8 cellular contexts compared by ENCODE assay signal in the genomic region with DNA sequence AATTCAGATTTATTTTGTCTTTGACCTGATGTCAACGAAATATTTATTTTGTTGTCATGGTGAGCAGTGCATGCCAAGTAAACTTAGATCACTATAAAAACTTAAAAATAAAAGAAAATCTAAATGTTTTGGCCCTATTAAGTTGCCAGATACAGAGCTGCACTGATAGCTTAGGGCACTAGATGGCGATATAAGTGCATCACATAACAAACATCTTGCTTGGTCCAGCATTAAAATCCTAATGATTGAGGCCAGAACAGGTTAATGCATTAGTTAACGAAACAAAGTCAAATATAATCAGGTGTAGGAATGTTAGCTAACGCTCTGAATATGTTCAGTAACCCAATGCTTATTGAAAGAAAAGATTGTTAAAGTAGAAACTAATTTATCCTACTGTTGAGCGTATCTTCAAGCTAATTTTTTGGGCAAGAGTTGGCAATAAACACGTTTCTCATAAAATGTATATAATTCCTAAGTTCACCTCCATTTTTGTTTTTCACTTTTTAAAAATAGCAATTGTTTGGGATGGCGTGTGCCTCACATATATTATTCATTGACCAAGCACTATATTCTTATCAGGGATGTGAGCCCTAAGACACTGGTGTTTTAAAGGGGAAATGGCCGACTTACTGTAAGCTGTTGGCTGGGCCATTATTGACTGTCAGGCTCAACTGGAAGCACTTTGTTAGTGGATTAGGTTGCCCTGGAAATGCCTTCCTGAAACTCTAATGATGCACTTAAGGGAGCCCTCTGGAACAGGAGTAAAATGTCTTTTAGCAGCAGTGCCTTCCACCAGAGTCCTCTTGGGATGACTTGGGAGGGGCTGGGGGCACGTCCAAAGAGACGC. TPM values are rescaled to one million over a fixed set of nuclear protein-coding genes. Genes with fewer than 3 reads are reported as not detected.
DNase-seq lines count a peak whose midpoint lies in the region; ATAC-seq, FAIRE-seq and TF ChIP-seq lines count a peak whose summit lies in the region.

No MANE protein-coding gene starts in this region.

- H3K27ac Mint-ChIP-seq in MCF 10A (ENCODE audit: low read depth, unreplicated experiment), result no peak overlapping the region

- TF ChIP-seq EP300 in stomach (IDR thresholded peaks at IDR 0.05), result no peak

- no peak for TF ChIP-seq POLR2A in stomach (IDR thresholded peaks at IDR 0.05)

- peaks cover 15% of the 10 kb centered on the region for H3K4me1 Mint-ChIP-seq in MCF 10A (ENCODE audit: insufficient read depth, unreplicated experiment)

- no peaks in the 10 kb centered on the region for H3K9me3 ChIP-seq in PC-9 (ENCODE audit: insufficient read depth, low read depth)
- H3K9me3 ChIP-seq in stomach, result no peaks in the 10 kb centered on the region

- no peak overlapping the region for H3K4me2 ChIP-seq in PC-9

- peak; percentile 98 for FAIRE-seq in islet of Langerhans (lab: Jason Lieb, UNC)

- H3K27ac ChIP-seq in PC-9 (no peak overlapping the region), stomach (no peak overlapping the region)

- H3K27me3 Mint-ChIP-seq in MCF 10A (ENCODE audit: insufficient read depth, unreplicated experiment), result peaks cover 46% of the 10 kb centered on the region

- CTCF ChIA-PET in PC-9 (lab: Charles Lee), result interaction anchor here (0.5 to 1.2 kb wide), 5 partner anchors 33 to 1844 kb away, joined by 3 to 5 read pairs (median 3); a partner anchor contains a TSS
- CTCF ChIA-PET in MCF 10A (lab: Yijun Ruan, JAX), result interaction anchor here (0.6 to 7.1 kb wide), 81 partner anchors 8 to 1927 kb away, joined by 3 to 92 read pairs (median 4); no protein-coding TSS in a partner anchor

- BruUV-seq in PC-9 (replicated peaks; lab: Mats Ljungman, UMichigan) (no TSS peak), MCF 10A (replicated peaks; lab: Mats Ljungman, UMichigan) (no TSS peak)

- no peak overlapping the region for H2AFZ ChIP-seq in PC-9

- TF ChIP-seq CTCF in PC-9 (conservative IDR thresholded peaks at IDR 0.05) (peak; percentile 93), MCF 10A (IDR thresholded peaks at IDR 0.05; ENCODE audit: unreplicated experiment) (peak; percentile 92), stomach (IDR thresholded peaks at IDR 0.05) (peak in 5 of 7 experiments; percentile 67 to 85 (median 81))

- H3K36me3 Mint-ChIP-seq in MCF 10A (ENCODE audit: insufficient read depth, unreplicated experiment), result no peaks in the 10 kb centered on the region

- H3K79me2 ChIP-seq in PC-9 (ENCODE audit: low read depth), result no peaks in the 10 kb centered on the region

- peak; percentile 48 for DNase-seq in NCI-H510A treated with DMSO at 0.1 percent for 48 hours (lab: John Stamatoyannopoulos, UW)
- DNase-seq in NCI-H510A (lab: John Stamatoyannopoulos, UW), result no peak
- peak; percentile 48 for DNase-seq in HT1080 (ENCODE audit: low read depth)
- peak; percentile 27 to 42 for DNase-seq in PC-9
- DNase-seq in MCF 10A (ENCODE audit: unreplicated experiment), result peak; percentile 83
- peak; percentile 42 for DNase-seq in stomach

- intact Hi-C loops in PC-9 (cut with micrococcal nuclease; ENCODE audit: unreplicated experiment), result loop anchor here (1.0 to 10.0 kb wide), 7 partner anchors 1031 to 1927 kb away; no protein-coding TSS in a partner anchor
- intact Hi-C loops in MCF 10A (cut with micrococcal nuclease), result loop anchor here (1.0 to 5.0 kb wide), 11 partner anchors 186 to 1843 kb away; no protein-coding TSS in a partner anchor
- intact Hi-C loops in stomach (cut with DNase I; ENCODE audit: low total_unique reads), result no loop called here

- no peaks in the 10 kb centered on the region for H3K36me3 ChIP-seq in PC-9 (ENCODE audit: low read depth)
- no peaks in the 10 kb centered on the region for H3K36me3 ChIP-seq in stomach

- H3K27me3 ChIP-seq in PC-9 (ENCODE audit: insufficient read depth, low read depth) (peaks cover 40% of the 10 kb centered on the region), stomach (peaks cover 0 to 62% (median 11%) of the 10 kb centered on the region in 3 donors)

- H3K4me3 Mint-ChIP-seq in MCF 10A (ENCODE audit: unreplicated experiment), result peak overlapping the region; percentile 22

- H3K4me1 ChIP-seq in PC-9 (replicated peaks; ENCODE audit: insufficient read depth) (peaks cover 3% of the 10 kb centered on the region), stomach (peaks cover 0 to 14% (median 10%) of the 10 kb centered on the region in 4 donors)

- WGBS in stomach, 5 donors, result 32 to 35% (median 34%) methylated on average over 10 of the region's 10 CpGs

- no peaks in the 10 kb centered on the region for H3K9me2 ChIP-seq in PC-9 (ENCODE audit: insufficient read depth)

- no peaks in the 10 kb centered on the region for H4K20me1 ChIP-seq in PC-9 (ENCODE audit: insufficient read depth)

- H3F3A ChIP-seq in PC-9 (ENCODE audit: insufficient read depth, low read depth), result 0 out of 2 replicates have a peak, but pooled peaks cover 2% of the 10 kb centered on the region

- peak; percentile 84 for ATAC-seq in GM21423 (IDR thresholded peaks at IDR 0.05; ENCODE audit: unreplicated experiment)

- H3K4me3 ChIP-seq in PC-9 (no peak overlapping the region), stomach (no peak overlapping the region)

- POLR2A ChIA-PET in PC-9 (lab: Charles Lee; ENCODE audit: unreplicated experiment) (interaction anchor here (0.5 kb wide), 1 partner anchor 1622 kb away, joined by 3 read pairs; no protein-coding TSS in a partner anchor), MCF 10A (lab: Yijun Ruan, JAX) (interaction anchor here (0.7 to 0.8 kb wide), 2 partner anchors 1136 to 1622 kb away, joined by 3 read pairs; no protein-coding TSS in a partner anchor)

- H3K9me3 Mint-ChIP-seq in MCF 10A (ENCODE audit: unreplicated experiment), result no peaks in the 10 kb centered on the region

RNA-seq across cellular contexts. Expression of a gene that starts 33.3 kb away (rescaled TPM):
- 0.03 TPM in 1 of 2 replicates, not detected in the other for total RNA-seq in HT1080 (2014; rRNA removed; shearing (Covaris generic))
- 0.20 and 0.33 TPM in 2 replicates for polyA plus RNA-seq in HT1080 (2015; cell fraction: cytosol; rRNA removed)
- 0.63 and 0.81 TPM in 2 replicates for polyA plus RNA-seq in HT1080 (2015; cell fraction: nucleus; rRNA removed)
- total RNA-seq in PC-9 (2021) (0.28 and 0.33 TPM in 2 replicates), MCF 10A (2022) (0.16 and 0.20 TPM in 2 replicates), stomach (1 to 10 TPM in 1 of 5 donors, under 1 TPM in 1, not detected in 3; under 0.01 to 1.8 TPM)
- polyA plus RNA-seq in stomach, result under 1 TPM in 2 of 3 donors, not detected in 1; under 0.01 TPM

RNA-seq across cellular contexts. Expression of a gene that starts 33.5 kb away (rescaled TPM):
- total RNA-seq in HT1080 (2014; rRNA removed; shearing (Covaris generic)), result 28.9 and 43.0 TPM in 2 replicates
- 39.3 and 43.4 TPM in 2 replicates for polyA plus RNA-seq in HT1080 (2015; cell fraction: cytosol; rRNA removed)
- polyA plus RNA-seq in HT1080 (2015; cell fraction: nucleus; rRNA removed), result 51.6 and 53.2 TPM in 2 replicates
- total RNA-seq in PC-9 (2021) (35.9 and 65.8 TPM in 2 replicates), MCF 10A (2022) (88.7 and 115 TPM in 2 replicates), stomach (10 to 100 TPM in 3 of 5 donors, 1 to 10 TPM in 1, under 1 TPM in 1; 0.87 to 49.9 (median 16.5) TPM)
- polyA plus RNA-seq in stomach, result 10 to 100 TPM in 2 of 3 donors, 1 to 10 TPM in 1; 9.6 to 17.1 (median 11.6) TPM
